In genomic region chr5:61010759-61011460, GRCh38 we compare ENCODE assay signal across 10 cellular contexts.
A peak's percentile ranks its signal among the peaks of the same experiment; 100 is the strongest.
DNase-seq lines count a peak whose midpoint lies in the region; ATAC-seq and TF ChIP-seq lines count a peak whose summit lies in the region.
"Had no signal": no experiment of that assay in that cellular context is flagged by ENCODE, and none has a peak within 500 bp of the region (broad histone marks: within the 10 kb centered on the region; RNA-seq: fewer than 3 reads in every experiment).

No MANE protein-coding gene starts in this region.

- no peak overlapping the region for H3K9ac ChIP-seq in smooth muscle cell (ENCODE audit: low read depth)

- H4K20me1 ChIP-seq in smooth muscle cell (ENCODE audit: low read depth): peaks cover 9% of the 10 kb centered on the region

- peaks cover 7% of the 10 kb centered on the region for H3K79me2 ChIP-seq in smooth muscle cell (ENCODE audit: low read depth)

- no peaks in the 10 kb centered on the region for H3K36me3 ChIP-seq in smooth muscle cell (ENCODE audit: low read depth)

- peak; percentile 23 for TF ChIP-seq CTCF in fibroblast of the aortic adventitia (IDR thresholded peaks at IDR 0.05; ENCODE audit: insufficient read depth, low read length)
- peak; percentile 26 for TF ChIP-seq CTCF in smooth muscle cell (IDR thresholded peaks at IDR 0.05; ENCODE audit: borderline replicate concordance, insufficient read depth, poor library complexity, severe bottlenecking)

- no peaks in the 10 kb centered on the region for H3K4me1 ChIP-seq in smooth muscle cell (ENCODE audit: low read depth)

- no peak overlapping the region for H3K27ac ChIP-seq in smooth muscle cell (ENCODE audit: low read depth)

- no peak overlapping the region for H2AFZ ChIP-seq in smooth muscle cell (ENCODE audit: low read depth)

- H3K4me2 ChIP-seq in smooth muscle cell: no peak overlapping the region

- 71% methylated on average over 5 of the region's 5 CpGs for WGBS in smooth muscle cell (ENCODE audit: low lambda C conversion rate)

- ATAC-seq in GM19324 (IDR thresholded peaks at IDR 0.05; ENCODE audit: low FRiP score, unreplicated experiment) (no peak), GM21825 (IDR thresholded peaks at IDR 0.05; ENCODE audit: unreplicated experiment) (no peak)

- no peaks in the 10 kb centered on the region for H3K27me3 ChIP-seq in smooth muscle cell (ENCODE audit: low read depth)

- no peaks in the 10 kb centered on the region for H3F3A ChIP-seq in smooth muscle cell (ENCODE audit: low read depth)

- H3K9me3 ChIP-seq in smooth muscle cell (replicated peaks; ENCODE audit: low read depth): no peaks in the 10 kb centered on the region

- H3K4me3 ChIP-seq in fibroblast of the aortic adventitia (ENCODE audit: low read depth, low read length): no peak overlapping the region
- no peak overlapping the region for H3K4me3 ChIP-seq in smooth muscle cell

- DNase-seq in NCI-H748 (lab: John Stamatoyannopoulos, UW; ENCODE audit: unreplicated experiment) (peak; percentile 11), NCI-H748 treated with DMSO at 0.1 percent for 48 hours (lab: John Stamatoyannopoulos, UW) (no peak), SW 1271 (lab: John Stamatoyannopoulos, UW) (peak; percentile 10 to 36), fibroblast of the aortic adventitia (ENCODE audit: low read depth) (no peak), smooth muscle cell (lab: John Stamatoyannopoulos, UW; ENCODE audit: unreplicated experiment) (no peak)
- DNase-seq in stimulated activated naive CD4-positive, alpha-beta T cell (lab: John Stamatoyannopoulos, UW): no peak
- DNase-seq: naive B cell, T-helper 2 cell had no signal

Comparison
In these comparisons a context has a peak if more than half of its experiments do, and no peak if none do; other contexts are left out.
1. DNase-seq: peak in NCI-H748 (single experiment) and SW 1271 (2 of 2); none in NCI-H748 treated with DMSO at 0.1 percent for 48 hours (single experiment), fibroblast of the aortic adventitia (single experiment), smooth muscle cell (single experiment) and stimulated activated naive CD4-positive, alpha-beta T cell (0 of 6).